In the genomic region with DNA sequence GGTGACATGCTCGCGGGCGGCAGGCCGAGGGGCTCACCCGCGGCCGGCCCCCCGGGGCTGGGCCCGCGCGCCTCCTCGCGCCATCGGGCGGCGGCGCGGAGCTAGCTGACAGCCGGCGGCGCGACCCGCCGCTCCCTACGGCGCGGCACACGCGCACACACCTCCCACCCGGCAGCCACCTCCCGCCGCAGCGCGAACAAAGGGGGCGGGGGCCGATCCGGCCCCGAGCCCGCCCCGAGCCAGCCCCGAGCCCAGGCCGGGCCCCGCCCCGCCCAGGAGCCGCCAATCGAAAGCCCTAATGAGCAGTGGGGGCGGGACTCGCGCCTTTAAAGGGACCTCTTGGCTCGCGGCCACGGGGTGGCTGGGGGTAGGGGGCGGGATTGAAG, we compare ENCODE assay signal across 8 cellular contexts. TPM values are rescaled to one million over a fixed set of nuclear protein-coding genes. Genes with fewer than 3 reads are reported as not detected.
DNase-seq lines count a peak whose midpoint lies in the region; ATAC-seq and TF ChIP-seq lines count a peak whose summit lies in the region.

A gene with protein sequence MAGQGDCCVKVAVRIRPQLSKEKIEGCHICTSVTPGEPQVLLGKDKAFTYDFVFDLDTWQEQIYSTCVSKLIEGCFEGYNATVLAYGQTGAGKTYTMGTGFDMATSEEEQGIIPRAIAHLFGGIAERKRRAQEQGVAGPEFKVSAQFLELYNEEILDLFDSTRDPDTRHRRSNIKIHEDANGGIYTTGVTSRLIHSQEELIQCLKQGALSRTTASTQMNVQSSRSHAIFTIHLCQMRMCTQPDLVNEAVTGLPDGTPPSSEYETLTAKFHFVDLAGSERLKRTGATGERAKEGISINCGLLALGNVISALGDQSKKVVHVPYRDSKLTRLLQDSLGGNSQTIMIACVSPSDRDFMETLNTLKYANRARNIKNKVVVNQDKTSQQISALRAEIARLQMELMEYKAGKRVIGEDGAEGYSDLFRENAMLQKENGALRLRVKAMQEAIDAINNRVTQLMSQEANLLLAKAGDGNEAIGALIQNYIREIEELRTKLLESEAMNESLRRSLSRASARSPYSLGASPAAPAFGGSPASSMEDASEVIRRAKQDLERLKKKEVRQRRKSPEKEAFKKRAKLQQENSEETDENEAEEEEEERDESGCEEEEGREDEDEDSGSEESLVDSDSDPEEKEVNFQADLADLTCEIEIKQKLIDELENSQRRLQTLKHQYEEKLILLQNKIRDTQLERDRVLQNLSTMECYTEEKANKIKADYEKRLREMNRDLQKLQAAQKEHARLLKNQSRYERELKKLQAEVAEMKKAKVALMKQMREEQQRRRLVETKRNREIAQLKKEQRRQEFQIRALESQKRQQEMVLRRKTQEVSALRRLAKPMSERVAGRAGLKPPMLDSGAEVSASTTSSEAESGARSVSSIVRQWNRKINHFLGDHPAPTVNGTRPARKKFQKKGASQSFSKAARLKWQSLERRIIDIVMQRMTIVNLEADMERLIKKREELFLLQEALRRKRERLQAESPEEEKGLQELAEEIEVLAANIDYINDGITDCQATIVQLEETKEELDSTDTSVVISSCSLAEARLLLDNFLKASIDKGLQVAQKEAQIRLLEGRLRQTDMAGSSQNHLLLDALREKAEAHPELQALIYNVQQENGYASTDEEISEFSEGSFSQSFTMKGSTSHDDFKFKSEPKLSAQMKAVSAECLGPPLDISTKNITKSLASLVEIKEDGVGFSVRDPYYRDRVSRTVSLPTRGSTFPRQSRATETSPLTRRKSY (N-terminal part only) (minus strand): TSS at position 198 of the 386 bp plus-strand sequence. CDS start 331 bp downstream, outside the sequence.

- H3K27ac ChIP-seq in foreskin keratinocyte (no peak within 1 kb of the TSS), neutrophil (peak within 1 kb of the TSS; percentile 98), temporal lobe (ENCODE audit: low read depth, low read length) (peak within 1 kb of the TSS; percentile 67)

- peak within 1 kb of the TSS; percentile 99 for H3K4me3 Mint-ChIP-seq in activated T-helper 17 cell treated with anti-CD3 and anti-CD28 coated beads, Interleukin-2, amount 50 U/mL, for 72 hours

- TF ChIP-seq CTCF in foreskin keratinocyte (conservative IDR thresholded peaks at IDR 0.05) (no peak), neutrophil (IDR thresholded peaks at IDR 0.05) (no peak)

- ATAC-seq in GM21423 (IDR thresholded peaks at IDR 0.05; ENCODE audit: unreplicated experiment), result peak; percentile 60
- ATAC-seq in activated T-helper 17 cell treated with anti-CD3 and anti-CD28 coated beads, Interleukin-2, amount 50 U/mL, for 72 hours (replicated peaks), result peak; percentile 65
- peak; percentile 82 for ATAC-seq in foreskin keratinocyte

- H3K4me3 ChIP-seq in neutrophil (ENCODE audit: low read depth in 1 of 2, low read length in 1 of 2), result peak within 1 kb of the TSS; percentile 77 to 90

- no peaks in the 10 kb centered on the region for H3K36me3 ChIP-seq in neutrophil

- H3K36me3 Mint-ChIP-seq in activated T-helper 17 cell treated with anti-CD3 and anti-CD28 coated beads, Interleukin-2, amount 50 U/mL, for 72 hours (ENCODE audit: low read depth), result peaks cover 41% of the 10 kb centered on the region

- no peaks in the 10 kb centered on the region for H3K9me3 Mint-ChIP-seq in activated T-helper 17 cell treated with anti-CD3 and anti-CD28 coated beads, Interleukin-2, amount 50 U/mL, for 72 hours

- peaks cover 32% of the 10 kb centered on the region for H3K27me3 ChIP-seq in foreskin keratinocyte
- no peaks in the 10 kb centered on the region for H3K27me3 ChIP-seq in neutrophil

- H3K27ac Mint-ChIP-seq in activated T-helper 17 cell treated with anti-CD3 and anti-CD28 coated beads, Interleukin-2, amount 50 U/mL, for 72 hours, result peak within 1 kb of the TSS; percentile 98

- DNase-seq in DMS 273 (lab: John Stamatoyannopoulos, UW; ENCODE audit: unreplicated experiment) (peak; percentile 95), HuH-7.5 (ENCODE audit: low spot score) (peak; percentile 88), RPMI7951 (ENCODE audit: low read depth) (peak; percentile 65), foreskin keratinocyte (no peak)

- peaks cover 48% of the 10 kb centered on the region for H3K4me1 Mint-ChIP-seq in activated T-helper 17 cell treated with anti-CD3 and anti-CD28 coated beads, Interleukin-2, amount 50 U/mL, for 72 hours

- no peaks in the 10 kb centered on the region for H3K9me3 ChIP-seq in neutrophil

- H3K4me1 ChIP-seq in foreskin keratinocyte (peaks cover 8% of the 10 kb centered on the region), neutrophil (ENCODE audit: control insufficient read depth in 1 of 2, insufficient read depth in 1 of 2, low read depth in 1 of 2, low read length in 1 of 2) (peaks cover 92 to 93% of the 10 kb centered on the region in 2 experiments)

- no peaks in the 10 kb centered on the region for H3K27me3 Mint-ChIP-seq in activated T-helper 17 cell treated with anti-CD3 and anti-CD28 coated beads, Interleukin-2, amount 50 U/mL, for 72 hours

RNA-seq across cellular contexts. Expression of the gene that starts here (rescaled TPM):
- total RNA-seq in RPMI7951 (2014; rRNA removed; shearing (Covaris generic)), result 0.60 and 0.68 TPM in 2 replicates
- 100 to 1,000 TPM in 1 of 2 donors, 10 to 100 TPM in 1; 64.2 to 102 TPM for total RNA-seq in activated T-helper 17 cell treated with anti-CD3 and anti-CD28 coated beads, Interleukin-2, amount 50 U/mL, for 72 hours
- 0.63 and 1.1 TPM in 2 replicates for total RNA-seq in foreskin keratinocyte
- 0.14 and 0.28 TPM in 2 replicates for polyA plus RNA-seq in foreskin keratinocyte
- 178 TPM for total RNA-seq in temporal lobe

Comparison
In these comparisons a context has a peak if more than half of its experiments do, and no peak if none do; other contexts are left out.
1. RNA of the gene that starts here (total RNA-seq): 178 TPM in temporal lobe (single experiment) and 64.2 to 102 TPM in activated T-helper 17 cell treated with anti-CD3 and anti-CD28 coated beads, Interleukin-2, amount 50 U/mL, for 72 hours; 0.63 to 1.1 TPM in foreskin keratinocyte and 0.60 to 0.68 TPM in RPMI7951; every median in the first group is over 10 times any median in the second.
2. Peak in DNase-seq in RPMI7951; RNA of the gene not detected or under 1 TPM.
3. DNase-seq: peak in DMS 273 (single experiment) and HuH-7.5 (single experiment); none in foreskin keratinocyte (0 of 2).
4. Peak in every context shown above with its lines, with median percentiles within 50 percentile points of each other: ATAC-seq.